Comparison of ENCODE assay signal across 1 cellular context in genomic region chr4:104728380-104729122, GRCh38.
TF ChIP-seq lines count a peak whose summit lies in the region.

No MANE protein-coding gene starts in this region.

TF ChIP-seq in A549, 52 proteins besides CTCF, POLR2A, EP300 and RAD21 (continued from another document):
- TF ChIP-seq REST (IDR thresholded peaks at IDR 0.05) (no peak), RFX5 (IDR thresholded peaks at IDR 0.05) (no peak), ZC3H11A (IDR thresholded peaks at IDR 0.05) (no peak), BCL3 (IDR thresholded peaks at IDR 0.05) (0 out of 3 replicates have a peak, but pooled peaks have one; percentile 42), FOSL2 (IDR thresholded peaks at IDR 0.05) (peak; percentile 94), FOSL2 (CRISPR knock-in tag; IDR thresholded peaks at IDR 0.05) (peak; percentile 95), HMGXB4 (CRISPR knock-in tag; IDR thresholded peaks at IDR 0.05; ENCODE audit: borderline replicate concordance) (no peak)
